ENCODE assay signal across 18 cellular contexts in genomic region chr9:123437201-123437600, GRCh38.
DNase-seq lines count a peak whose midpoint lies in the region; ATAC-seq and TF ChIP-seq lines count a peak whose summit lies in the region.
"Had no signal": no experiment of that assay in that cellular context is flagged by ENCODE, and none has a peak within 500 bp of the region (broad histone marks: within the 10 kb centered on the region; RNA-seq: fewer than 3 reads in every experiment).

No MANE protein-coding gene starts in this region.

- no peaks in the 10 kb centered on the region for H3K23me2 ChIP-seq in H9 (ENCODE audit: insufficient read length, low read depth, low read length, poor library complexity, severe bottlenecking)

- no peaks in the 10 kb centered on the region for H3K9me3 Mint-ChIP-seq in H9
- H3K9me3 Mint-ChIP-seq in central memory CD8-positive, alpha-beta T cell = no peaks in the 10 kb centered on the region
- H3K9me3 Mint-ChIP-seq: CD8-positive, alpha-beta T cell had no signal

- no peak overlapping the region for H3K56ac ChIP-seq in H9 (ENCODE audit: insufficient read length, low read depth, low read length)

- TF ChIP-seq CTCF in H9 (conservative IDR thresholded peaks at IDR 0.05) = no peak

- ATAC-seq in central memory CD8-positive, alpha-beta T cell (replicated peaks; ENCODE audit: extremely low read depth, poor library complexity, severe bottlenecking) = no peak
- no peak for ATAC-seq in HG02852 (IDR thresholded peaks at IDR 0.05; ENCODE audit: unreplicated experiment)
- ATAC-seq: CD8-positive, alpha-beta T cell had no signal

- H3K4ac ChIP-seq in H9 (ENCODE audit: low read depth, low read length) (no peak overlapping the region), neuronal stem cell (ENCODE audit: low read length) (no peak overlapping the region)

- peaks cover 0 to 10% (median 0%) of the 10 kb centered on the region in 3 experiments; a peak in 2 of 7 replicates for H3K36me3 Mint-ChIP-seq in H9 (ENCODE audit: insufficient read depth in 1 of 3, low read depth in 3 of 3)
- peaks cover 14% of the 10 kb centered on the region for H3K36me3 Mint-ChIP-seq in central memory CD8-positive, alpha-beta T cell (ENCODE audit: insufficient read depth)

- DNase-seq in H9 = peak; percentile 17
- no peak for DNase-seq in central memory CD8-positive, alpha-beta T cell (ENCODE audit: low spot score in 2 of 2)
- peak; percentile 50 for DNase-seq in medulla oblongata (ENCODE audit: extremely low spot score)
- DNase-seq in neuronal stem cell (ENCODE audit: low spot score) = no peak
- DNase-seq in GDM1 (lab: John Stamatoyannopoulos, UW) = no peak
- no peak for DNase-seq in GOT3 (lab: John Stamatoyannopoulos, UW)
- DNase-seq: C1 segment of cervical spinal cord; CD8-positive, alpha-beta T cell; NCI-H1048; NCI-H1417; NCI-H1694; NCI-H2029 treated with DMSO at 0.1 percent for 48 hours; NCI-H2171; NCI-H345; NCI-H510A treated with DMSO at 0.1 percent for 48 hours; SIG-M5 had no signal

- H3K79me1 ChIP-seq in H9 (ENCODE audit: insufficient read depth, low read depth, low read length, poor library complexity, severe bottlenecking) (no peaks in the 10 kb centered on the region), neuronal stem cell (ENCODE audit: low read depth, low read length) (no peaks in the 10 kb centered on the region)

- H3K27me3 Mint-ChIP-seq in H9 (ENCODE audit: low read depth) = no peaks in the 10 kb centered on the region
- H3K27me3 Mint-ChIP-seq in central memory CD8-positive, alpha-beta T cell = no peaks in the 10 kb centered on the region

- no peaks in the 10 kb centered on the region for H3K36me3 ChIP-seq in neuronal stem cell (replicated peaks in 1 of 2; ENCODE audit: control insufficient read depth in 2 of 2, insufficient read depth in 2 of 2, low read length in 2 of 2)

- H3K27ac Mint-ChIP-seq in H9 = peak overlapping the region in 2 of 3 experiments; percentile 51 to 78; a peak in 1 of 7 replicates
- peak overlapping the region; percentile 13 for H3K27ac Mint-ChIP-seq in central memory CD8-positive, alpha-beta T cell (ENCODE audit: low read depth)
- H3K27ac Mint-ChIP-seq: CD8-positive, alpha-beta T cell had no signal

- no peak overlapping the region for H2AK5ac ChIP-seq in H9 (ENCODE audit: insufficient read length, low read length)
- peak overlapping the region; percentile 42 for H2AK5ac ChIP-seq in neuronal stem cell (ENCODE audit: low read depth, low read length)

- H3K18ac ChIP-seq in H9 (ENCODE audit: insufficient read length, low read depth, low read length) (no peak overlapping the region), neuronal stem cell (ENCODE audit: low read length) (peak overlapping the region; percentile 84)

- no peak overlapping the region for H2BK20ac ChIP-seq in H9 (ENCODE audit: low read depth, low read length, poor library complexity, severe bottlenecking)

- H3K9ac ChIP-seq in H9 (ENCODE audit: extremely low read depth, insufficient read length, low read length) (no peak overlapping the region), neuronal stem cell (ENCODE audit: low read depth, low read length, poor library complexity) (no peak overlapping the region)

- H2BK15ac ChIP-seq in H9 (ENCODE audit: low read depth, low read length) (no peak overlapping the region), neuronal stem cell (ENCODE audit: low read length) (peak overlapping the region; percentile 76)

- no peak overlapping the region for H4K8ac ChIP-seq in H9 (replicated peaks; ENCODE audit: insufficient read length, low read depth, low read length)
- no peak overlapping the region for H4K8ac ChIP-seq in neuronal stem cell (ENCODE audit: low read depth, low read length)

- H2BK120ac ChIP-seq in H9 (ENCODE audit: low read depth, low read length, poor library complexity, severe bottlenecking) (no peak overlapping the region), neuronal stem cell (ENCODE audit: low read depth, low read length) (no peak overlapping the region)

- H4K20me1 ChIP-seq in H9 (ENCODE audit: control insufficient read depth, insufficient read depth, insufficient read length) = no peaks in the 10 kb centered on the region

- no CpG with 5 or more reads among the region's 8 CpGs for WGBS in H9 (ENCODE audit: extremely low coverage, insufficient read length, low lambda C conversion rate)
- no CpG with 5 or more reads among the region's 8 CpGs for WGBS in neuronal stem cell (ENCODE audit: extremely low coverage in 2 of 2, insufficient read length in 2 of 2, insufficient replicate concordance in 1 of 2), 2 donors

- no peak overlapping the region for H4K5ac ChIP-seq in H9 (ENCODE audit: insufficient read length, low read depth, low read length)

- H2BK5ac ChIP-seq in H9 (ENCODE audit: insufficient read length, low read length) = no peak overlapping the region
- H2BK5ac ChIP-seq in neuronal stem cell (ENCODE audit: low read length) = peak overlapping the region; percentile 25

- H3K23ac ChIP-seq in H9 (ENCODE audit: insufficient read length, low read depth, low read length) = no peak overlapping the region
- no peak overlapping the region for H3K23ac ChIP-seq in neuronal stem cell (ENCODE audit: low read depth, low read length, poor library complexity)

- H3T11ph ChIP-seq in H9 (ENCODE audit: low read length) = no peak overlapping the region

- H3K14ac ChIP-seq in H9 (ENCODE audit: insufficient read depth, low read length) (no peak overlapping the region), neuronal stem cell (ENCODE audit: low read length) (no peak overlapping the region)

- H3K79me2 ChIP-seq in H9 (ENCODE audit: insufficient read depth, low read length) = no peaks in the 10 kb centered on the region

- no peak overlapping the region for H3K4me3 ChIP-seq in neuronal stem cell (ENCODE audit: low read length in 2 of 2)
- H3K4me3 ChIP-seq: SK-N-MC had no signal

- H2BK12ac ChIP-seq in H9 (ENCODE audit: insufficient read length, low read depth, low read length) (no peak overlapping the region), neuronal stem cell (ENCODE audit: low read length) (peak overlapping the region; percentile 85)

- H3K4me2 ChIP-seq in H9 (ENCODE audit: insufficient read depth, insufficient read length, low read length) (no peak overlapping the region), neuronal stem cell (ENCODE audit: insufficient read depth, low read length, poor library complexity, severe bottlenecking) (no peak overlapping the region)

- H3K9me3 ChIP-seq in H9 (ENCODE audit: control insufficient read depth, low read depth, low read length) (no peaks in the 10 kb centered on the region), neuronal stem cell (replicated peaks in 1 of 2; ENCODE audit: control insufficient read depth in 2 of 2, insufficient read depth in 1 of 2, low read depth in 1 of 2, low read length in 2 of 2) (no peaks in the 10 kb centered on the region)

- H3K4me1 ChIP-seq in H9 (ENCODE audit: insufficient read depth, low read length) (peaks cover 4% of the 10 kb centered on the region; the same call in 1 of the 2 replicates), neuronal stem cell (ENCODE audit: control insufficient read depth in 2 of 2, insufficient read depth in 1 of 2, low read depth in 1 of 2, low read length in 2 of 2) (peaks cover 38 to 47% of the 10 kb centered on the region in 2 donors)

- H3K27ac ChIP-seq in H9 (ENCODE audit: insufficient read length, low read depth, low read length) (no peak overlapping the region), neuronal stem cell (replicated peaks; ENCODE audit: low read length) (no peak overlapping the region)
- H3K27ac ChIP-seq: SK-N-MC had no signal

- H3K4me1 Mint-ChIP-seq in H9 = peaks cover 20 to 33% of the 10 kb centered on the region in 2 experiments
- no peaks in the 10 kb centered on the region for H3K4me1 Mint-ChIP-seq in central memory CD8-positive, alpha-beta T cell

- no peak overlapping the region for H3K4me3 Mint-ChIP-seq in H9
- no peak overlapping the region for H3K4me3 Mint-ChIP-seq in central memory CD8-positive, alpha-beta T cell
- H3K4me3 Mint-ChIP-seq: CD8-positive, alpha-beta T cell had no signal

- H3K27me3 ChIP-seq in H9 (ENCODE audit: insufficient read depth, low read length) (no peaks in the 10 kb centered on the region), neuronal stem cell (ENCODE audit: control insufficient read depth in 3 of 3, insufficient read depth in 3 of 3, low read depth in 1 of 3, low read length in 3 of 3) (no peaks in the 10 kb centered on the region)

- H4K91ac ChIP-seq in H9 (ENCODE audit: insufficient read length, low read depth, low read length) (no peak overlapping the region), neuronal stem cell (ENCODE audit: low read depth, low read length, poor library complexity) (no peak overlapping the region)

- H2AFZ ChIP-seq in H9 (ENCODE audit: low read length) = no peak overlapping the region
- no peak overlapping the region for H2AFZ ChIP-seq in neuronal stem cell (ENCODE audit: low read length)

Comparison
In these comparisons a context has a peak if more than half of its experiments do, and no peak if none do; other contexts are left out.
1. DNase-seq: peak in H9 (single experiment) and medulla oblongata (single experiment); none in central memory CD8-positive, alpha-beta T cell (0 of 2), neuronal stem cell (single experiment), GDM1 (single experiment) and GOT3 (single experiment).